ENCODE assay signal across 8 cellular contexts in the genomic region with DNA sequence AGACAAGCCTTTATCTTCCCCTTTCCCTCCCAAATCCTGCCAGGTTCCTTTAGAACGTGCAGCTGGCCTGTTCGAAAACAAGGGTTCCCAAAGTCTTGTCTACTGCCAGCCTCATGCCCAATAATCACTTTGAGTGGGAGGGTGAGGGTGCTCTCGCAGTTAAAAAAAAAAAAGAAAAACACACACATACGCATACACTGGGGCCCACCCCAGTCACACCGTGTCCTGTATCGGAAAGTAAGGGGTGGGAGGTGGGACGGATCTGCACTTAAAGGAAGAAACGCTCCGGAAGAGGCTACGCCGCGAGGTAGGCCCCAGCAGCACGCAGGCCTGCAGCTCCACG. TPM values are rescaled to one million over a fixed set of nuclear protein-coding genes. Genes with fewer than 3 reads are reported as not detected.
DNase-seq lines count a peak whose midpoint lies in the region; ATAC-seq and TF ChIP-seq lines count a peak whose summit lies in the region.

No MANE protein-coding gene starts in this region.

- H3K9me3 Mint-ChIP-seq in activated T-cell treated with anti-CD3 and anti-CD28 coated beads, Interleukin-2, amount 50 U/mL, for 24 hours = no peaks in the 10 kb centered on the region
- no peaks in the 10 kb centered on the region for H3K9me3 Mint-ChIP-seq in T-helper 1 cell treated with Interleukin-12 subunit alpha and Interleukin-12 subunit beta and Interleukin-4 antibody, amounts not matched to agents 30 μg/mL and 1 μg/mL, for 36 hours

- peak overlapping the region; percentile 100 for H3K27ac Mint-ChIP-seq in activated T-cell treated with anti-CD3 and anti-CD28 coated beads, Interleukin-2, amount 50 U/mL, for 24 hours
- peak overlapping the region; percentile 96 for H3K27ac Mint-ChIP-seq in T-helper 1 cell treated with Interleukin-12 subunit alpha and Interleukin-12 subunit beta and Interleukin-4 antibody, amounts not matched to agents 30 μg/mL and 1 μg/mL, for 36 hours

- no peaks in the 10 kb centered on the region for H3K9me3 ChIP-seq in skeletal muscle tissue (ENCODE audit: control insufficient read depth in 3 of 3, low read length in 3 of 3)

- no peak for DNase-seq in activated T-cell treated with anti-CD3 and anti-CD28 coated beads, Interleukin-2, amount 50 U/mL, for 24 hours
- DNase-seq in activated T-cell treated with anti-CD3 and anti-CD28 coated beads, Interleukin-2, amount 50 U/mL, for 1 hour = no peak
- DNase-seq in fibroblast of mammary gland (ENCODE audit: low read depth) = no peak
- no peak for DNase-seq in HuH-7 (ENCODE audit: low spot score)

- H3K36me3 Mint-ChIP-seq in activated T-cell treated with anti-CD3 and anti-CD28 coated beads, Interleukin-2, amount 50 U/mL, for 24 hours (ENCODE audit: low read depth) = peaks cover 61% of the 10 kb centered on the region
- H3K36me3 Mint-ChIP-seq in T-helper 1 cell treated with Interleukin-12 subunit alpha and Interleukin-12 subunit beta and Interleukin-4 antibody, amounts not matched to agents 30 μg/mL and 1 μg/mL, for 36 hours (ENCODE audit: low read depth) = peaks cover 21% of the 10 kb centered on the region

- peaks cover 12 to 19% (median 19%) of the 10 kb centered on the region in 3 donors for H3K4me1 ChIP-seq in skeletal muscle tissue (ENCODE audit: control insufficient read depth in 3 of 3, insufficient read depth in 3 of 3, low read length in 3 of 3)

- H3K36me3 ChIP-seq in skeletal muscle tissue (ENCODE audit: control insufficient read depth in 3 of 3, insufficient read depth in 3 of 3, low read length in 3 of 3) = no peaks in the 10 kb centered on the region

- TF ChIP-seq CTCF in fibroblast of mammary gland (conservative IDR thresholded peaks at IDR 0.05; ENCODE audit: control insufficient read depth, insufficient read depth, low read depth, low read length) = no peak

- peak; percentile 50 for ATAC-seq in HG03103 (IDR thresholded peaks at IDR 0.05; ENCODE audit: low read depth, unreplicated experiment)
- ATAC-seq in GM19397 (IDR thresholded peaks at IDR 0.05; ENCODE audit: unreplicated experiment) = no peak

- H3K27me3 ChIP-seq in skeletal muscle tissue (ENCODE audit: control insufficient read depth in 3 of 3, insufficient read depth in 3 of 3, low read length in 3 of 3) = no peaks in the 10 kb centered on the region

- H3K4me1 Mint-ChIP-seq in activated T-cell treated with anti-CD3 and anti-CD28 coated beads, Interleukin-2, amount 50 U/mL, for 24 hours (ENCODE audit: low read depth) = peaks cover 67% of the 10 kb centered on the region
- H3K4me1 Mint-ChIP-seq in T-helper 1 cell treated with Interleukin-12 subunit alpha and Interleukin-12 subunit beta and Interleukin-4 antibody, amounts not matched to agents 30 μg/mL and 1 μg/mL, for 36 hours (ENCODE audit: low read depth) = peaks cover 46% of the 10 kb centered on the region

- no peaks in the 10 kb centered on the region for H3K27me3 Mint-ChIP-seq in activated T-cell treated with anti-CD3 and anti-CD28 coated beads, Interleukin-2, amount 50 U/mL, for 24 hours
- H3K27me3 Mint-ChIP-seq in T-helper 1 cell treated with Interleukin-12 subunit alpha and Interleukin-12 subunit beta and Interleukin-4 antibody, amounts not matched to agents 30 μg/mL and 1 μg/mL, for 36 hours (ENCODE audit: low read depth) = no peaks in the 10 kb centered on the region

- H3K4me3 ChIP-seq in fibroblast of mammary gland (ENCODE audit: control insufficient read depth, low read depth, low read length) (peak overlapping the region; percentile 80), skeletal muscle tissue (ENCODE audit: low read length in 3 of 3) (peak overlapping the region; percentile 93 to 97 (median 93))

- H3K4me3 Mint-ChIP-seq in activated T-cell treated with anti-CD3 and anti-CD28 coated beads, Interleukin-2, amount 50 U/mL, for 24 hours = peak overlapping the region; percentile 90
- H3K4me3 Mint-ChIP-seq in T-helper 1 cell treated with Interleukin-12 subunit alpha and Interleukin-12 subunit beta and Interleukin-4 antibody, amounts not matched to agents 30 μg/mL and 1 μg/mL, for 36 hours = peak overlapping the region; percentile 93

- peak overlapping the region; percentile 96 for H3K27ac ChIP-seq in skeletal muscle tissue (ENCODE audit: low read depth, low read length)

- peak overlapping the region; percentile 75 to 95 (median 77) for H3K9ac ChIP-seq in skeletal muscle tissue (ENCODE audit: low read depth in 1 of 3, low read length in 3 of 3)

RNA-seq across cellular contexts. Expression of gene MAD2L1, which starts 0.5 kb away (rescaled TPM):
- total RNA-seq in skeletal muscle tissue = 4.2 TPM
